In the genomic region with DNA sequence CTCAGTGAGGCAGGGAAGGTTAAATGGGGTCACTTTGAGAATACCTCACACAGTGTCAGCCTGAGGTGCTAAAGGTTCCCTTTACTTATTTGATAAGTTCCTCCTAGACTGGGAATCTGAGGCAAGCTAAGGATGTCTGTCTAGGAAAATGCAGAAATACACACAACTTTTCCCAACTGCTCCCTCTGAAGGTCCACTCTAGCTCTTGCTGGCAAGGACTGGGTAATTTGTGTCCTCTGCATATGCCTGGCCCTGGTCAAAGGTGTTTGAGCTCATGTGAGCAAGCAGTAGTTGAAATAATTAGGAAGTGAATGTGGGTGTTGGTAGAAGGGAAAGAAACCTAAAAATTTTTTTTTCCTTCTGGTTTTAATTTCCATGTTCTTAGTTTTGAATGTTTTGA, we compare ENCODE assay signal across 1 cellular context.
TF ChIP-seq lines count a peak whose summit lies in the region.

No MANE protein-coding gene starts in this region.

TF ChIP-seq in WTC11, 78 proteins besides CTCF, POLR2A, EP300 and RAD21 (continued from another document):
- TF ChIP-seq, protein P1, sequence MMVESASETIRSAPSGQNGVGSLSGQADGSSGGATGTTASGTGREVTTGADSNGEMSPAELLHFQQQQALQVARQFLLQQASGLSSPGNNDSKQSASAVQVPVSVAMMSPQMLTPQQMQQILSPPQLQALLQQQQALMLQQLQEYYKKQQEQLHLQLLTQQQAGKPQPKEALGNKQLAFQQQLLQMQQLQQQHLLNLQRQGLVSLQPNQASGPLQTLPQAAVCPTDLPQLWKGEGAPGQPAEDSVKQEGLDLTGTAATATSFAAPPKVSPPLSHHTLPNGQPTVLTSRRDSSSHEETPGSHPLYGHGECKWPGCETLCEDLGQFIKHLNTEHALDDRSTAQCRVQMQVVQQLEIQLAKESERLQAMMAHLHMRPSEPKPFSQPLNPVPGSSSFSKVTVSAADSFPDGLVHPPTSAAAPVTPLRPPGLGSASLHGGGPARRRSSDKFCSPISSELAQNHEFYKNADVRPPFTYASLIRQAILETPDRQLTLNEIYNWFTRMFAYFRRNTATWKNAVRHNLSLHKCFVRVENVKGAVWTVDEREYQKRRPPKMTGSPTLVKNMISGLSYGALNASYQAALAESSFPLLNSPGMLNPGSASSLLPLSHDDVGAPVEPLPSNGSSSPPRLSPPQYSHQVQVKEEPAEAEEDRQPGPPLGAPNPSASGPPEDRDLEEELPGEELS (CRISPR knock-in tag; IDR thresholded peaks at IDR 0.05), result no peak
- TF ChIP-seq FOXP1 (CRISPR knock-in tag; IDR thresholded peaks at IDR 0.05; ENCODE audit: borderline replicate concordance), result no peak
- no peak for TF ChIP-seq KAT7 (CRISPR knock-in tag; IDR thresholded peaks at IDR 0.05; ENCODE audit: borderline replicate concordance)
- TF ChIP-seq GABPB1 (CRISPR knock-in tag; IDR thresholded peaks at IDR 0.05), result no peak
- no peak for TF ChIP-seq NR2C2 (CRISPR knock-in tag; IDR thresholded peaks at IDR 0.05)
- no peak for TF ChIP-seq TEAD1 (CRISPR knock-in tag; IDR thresholded peaks at IDR 0.05)
- TF ChIP-seq, protein P2, sequence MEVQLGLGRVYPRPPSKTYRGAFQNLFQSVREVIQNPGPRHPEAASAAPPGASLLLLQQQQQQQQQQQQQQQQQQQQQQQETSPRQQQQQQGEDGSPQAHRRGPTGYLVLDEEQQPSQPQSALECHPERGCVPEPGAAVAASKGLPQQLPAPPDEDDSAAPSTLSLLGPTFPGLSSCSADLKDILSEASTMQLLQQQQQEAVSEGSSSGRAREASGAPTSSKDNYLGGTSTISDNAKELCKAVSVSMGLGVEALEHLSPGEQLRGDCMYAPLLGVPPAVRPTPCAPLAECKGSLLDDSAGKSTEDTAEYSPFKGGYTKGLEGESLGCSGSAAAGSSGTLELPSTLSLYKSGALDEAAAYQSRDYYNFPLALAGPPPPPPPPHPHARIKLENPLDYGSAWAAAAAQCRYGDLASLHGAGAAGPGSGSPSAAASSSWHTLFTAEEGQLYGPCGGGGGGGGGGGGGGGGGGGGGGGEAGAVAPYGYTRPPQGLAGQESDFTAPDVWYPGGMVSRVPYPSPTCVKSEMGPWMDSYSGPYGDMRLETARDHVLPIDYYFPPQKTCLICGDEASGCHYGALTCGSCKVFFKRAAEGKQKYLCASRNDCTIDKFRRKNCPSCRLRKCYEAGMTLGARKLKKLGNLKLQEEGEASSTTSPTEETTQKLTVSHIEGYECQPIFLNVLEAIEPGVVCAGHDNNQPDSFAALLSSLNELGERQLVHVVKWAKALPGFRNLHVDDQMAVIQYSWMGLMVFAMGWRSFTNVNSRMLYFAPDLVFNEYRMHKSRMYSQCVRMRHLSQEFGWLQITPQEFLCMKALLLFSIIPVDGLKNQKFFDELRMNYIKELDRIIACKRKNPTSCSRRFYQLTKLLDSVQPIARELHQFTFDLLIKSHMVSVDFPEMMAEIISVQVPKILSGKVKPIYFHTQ (CRISPR knock-in tag; IDR thresholded peaks at IDR 0.05), result no peak
- TF ChIP-seq, protein P3, sequence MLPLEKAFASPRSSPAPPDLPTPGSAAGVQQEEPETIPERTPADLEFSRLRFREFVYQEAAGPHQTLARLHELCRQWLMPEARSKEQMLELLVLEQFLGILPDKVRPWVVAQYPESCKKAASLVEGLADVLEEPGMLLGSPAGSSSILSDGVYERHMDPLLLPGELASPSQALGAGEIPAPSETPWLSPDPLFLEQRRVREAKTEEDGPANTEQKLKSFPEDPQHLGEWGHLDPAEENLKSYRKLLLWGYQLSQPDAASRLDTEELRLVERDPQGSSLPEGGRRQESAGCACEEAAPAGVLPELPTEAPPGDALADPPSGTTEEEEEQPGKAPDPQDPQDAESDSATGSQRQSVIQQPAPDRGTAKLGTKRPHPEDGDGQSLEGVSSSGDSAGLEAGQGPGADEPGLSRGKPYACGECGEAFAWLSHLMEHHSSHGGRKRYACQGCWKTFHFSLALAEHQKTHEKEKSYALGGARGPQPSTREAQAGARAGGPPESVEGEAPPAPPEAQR (CRISPR knock-in tag; IDR thresholded peaks at IDR 0.05), result no peak
- no peak for TF ChIP-seq GRHL2 (CRISPR knock-in tag; IDR thresholded peaks at IDR 0.05; ENCODE audit: insufficient replicate concordance, severe bottlenecking)
